1 cellular context compared by ENCODE assay signal in the genomic region with DNA sequence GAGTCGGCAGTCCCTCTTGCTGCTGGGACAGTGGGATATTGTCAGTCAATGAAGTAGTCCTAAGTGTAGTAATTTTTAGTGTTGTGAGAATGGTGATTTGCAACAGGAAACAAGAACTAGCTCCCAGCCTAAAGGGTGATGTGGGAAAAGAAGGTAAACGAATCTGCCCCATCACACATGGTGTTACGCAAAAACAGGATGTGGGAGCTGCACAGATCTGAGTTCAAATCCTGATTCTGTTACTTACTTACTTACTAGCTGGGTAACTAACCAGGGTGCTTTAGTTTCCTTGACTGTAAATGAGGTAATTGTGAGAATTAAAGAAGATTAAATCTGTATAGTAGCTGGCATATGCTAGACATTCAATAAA.
TF ChIP-seq lines count a peak whose summit lies in the region.

No MANE protein-coding gene starts in this region.

TF ChIP-seq in HepG2, 621 proteins besides CTCF, POLR2A, EP300 and RAD21:
- TF ChIP-seq, protein P1, sequence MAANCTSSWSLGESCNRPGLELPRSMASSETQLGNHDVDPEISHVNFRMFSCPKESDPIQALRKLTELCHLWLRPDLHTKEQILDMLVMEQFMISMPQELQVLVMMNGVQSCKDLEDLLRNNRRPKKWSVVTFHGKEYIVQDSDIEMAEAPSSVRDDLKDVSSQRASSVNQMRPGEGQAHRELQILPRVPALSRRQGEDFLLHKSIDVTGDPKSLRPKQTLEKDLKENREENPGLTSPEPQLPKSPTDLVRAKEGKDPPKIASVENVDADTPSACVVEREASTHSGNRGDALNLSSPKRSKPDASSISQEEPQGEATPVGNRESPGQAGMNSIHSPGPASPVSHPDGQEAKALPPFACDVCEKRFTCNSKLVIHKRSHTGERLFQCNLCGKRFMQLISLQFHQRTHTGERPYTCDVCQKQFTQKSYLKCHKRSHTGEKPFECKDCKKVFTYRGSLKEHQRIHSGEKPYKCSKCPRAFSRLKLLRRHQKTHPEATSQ (CRISPR knock-in tag; IDR thresholded peaks at IDR 0.05; ENCODE audit: borderline replicate concordance): no peak
- TF ChIP-seq FIP1L1 (IDR thresholded peaks at IDR 0.05; ENCODE audit: borderline replicate concordance, insufficient read depth, low read depth, low read length): no peak
- no peak for TF ChIP-seq RXRA (CRISPR knock-in tag; IDR thresholded peaks at IDR 0.05)
- no peak for TF ChIP-seq MXI1 (IDR thresholded peaks at IDR 0.05; ENCODE audit: borderline replicate concordance, low read depth, low read length)
- no peak for TF ChIP-seq ZNF567 (CRISPR knock-in tag; IDR thresholded peaks at IDR 0.05; ENCODE audit: borderline replicate concordance)
- TF ChIP-seq ZFP37 (CRISPR knock-in tag; IDR thresholded peaks at IDR 0.05; ENCODE audit: borderline replicate concordance): no peak
- no peak for TF ChIP-seq ZKSCAN8 (CRISPR knock-in tag; IDR thresholded peaks at IDR 0.05; ENCODE audit: borderline replicate concordance)
- no peak for TF ChIP-seq ZNF33A (CRISPR knock-in tag; IDR thresholded peaks at IDR 0.05; ENCODE audit: borderline replicate concordance)
- no peak for TF ChIP-seq SIN3A (IDR thresholded peaks at IDR 0.05; ENCODE audit: borderline replicate concordance, low read depth, low read length)
- TF ChIP-seq, protein P2, sequence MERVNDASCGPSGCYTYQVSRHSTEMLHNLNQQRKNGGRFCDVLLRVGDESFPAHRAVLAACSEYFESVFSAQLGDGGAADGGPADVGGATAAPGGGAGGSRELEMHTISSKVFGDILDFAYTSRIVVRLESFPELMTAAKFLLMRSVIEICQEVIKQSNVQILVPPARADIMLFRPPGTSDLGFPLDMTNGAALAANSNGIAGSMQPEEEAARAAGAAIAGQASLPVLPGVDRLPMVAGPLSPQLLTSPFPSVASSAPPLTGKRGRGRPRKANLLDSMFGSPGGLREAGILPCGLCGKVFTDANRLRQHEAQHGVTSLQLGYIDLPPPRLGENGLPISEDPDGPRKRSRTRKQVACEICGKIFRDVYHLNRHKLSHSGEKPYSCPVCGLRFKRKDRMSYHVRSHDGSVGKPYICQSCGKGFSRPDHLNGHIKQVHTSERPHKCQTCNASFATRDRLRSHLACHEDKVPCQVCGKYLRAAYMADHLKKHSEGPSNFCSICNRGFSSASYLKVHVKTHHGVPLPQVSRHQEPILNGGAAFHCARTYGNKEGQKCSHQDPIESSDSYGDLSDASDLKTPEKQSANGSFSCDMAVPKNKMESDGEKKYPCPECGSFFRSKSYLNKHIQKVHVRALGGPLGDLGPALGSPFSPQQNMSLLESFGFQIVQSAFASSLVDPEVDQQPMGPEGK (CRISPR knock-in tag; IDR thresholded peaks at IDR 0.05): no peak
- TF ChIP-seq PITX1 (CRISPR knock-in tag; IDR thresholded peaks at IDR 0.05): no peak
- no peak for TF ChIP-seq RELA (CRISPR knock-in tag; IDR thresholded peaks at IDR 0.05)
- TF ChIP-seq ZNF776 (CRISPR knock-in tag; IDR thresholded peaks at IDR 0.05): no peak
- no peak for TF ChIP-seq YY1 (IDR thresholded peaks at IDR 0.05; ENCODE audit: insufficient read depth, insufficient replicate concordance, low read depth, low read length)
- TF ChIP-seq NFKBIZ (CRISPR knock-in tag; IDR thresholded peaks at IDR 0.05): no peak
- no peak for TF ChIP-seq XBP1 (CRISPR knock-in tag; IDR thresholded peaks at IDR 0.05)
- no peak for TF ChIP-seq KLF11 (CRISPR knock-in tag; IDR thresholded peaks at IDR 0.05)
TF ChIP-seq in HepG2: peak in this region for 0.
